1 cellular context compared by ENCODE assay signal in genomic region chr17:75129576-75129975, GRCh38.
TF ChIP-seq lines count a peak whose summit lies in the region.

No MANE protein-coding gene starts in this region.

TF ChIP-seq in SK-N-SH, 30 proteins besides CTCF, POLR2A, EP300 and RAD21 (continued from another document):
- no peak for TF ChIP-seq MEF2A (IDR thresholded peaks at IDR 0.05; ENCODE audit: borderline replicate concordance, low read depth)
